ENCODE assay signal across 8 cellular contexts in the genomic region with DNA sequence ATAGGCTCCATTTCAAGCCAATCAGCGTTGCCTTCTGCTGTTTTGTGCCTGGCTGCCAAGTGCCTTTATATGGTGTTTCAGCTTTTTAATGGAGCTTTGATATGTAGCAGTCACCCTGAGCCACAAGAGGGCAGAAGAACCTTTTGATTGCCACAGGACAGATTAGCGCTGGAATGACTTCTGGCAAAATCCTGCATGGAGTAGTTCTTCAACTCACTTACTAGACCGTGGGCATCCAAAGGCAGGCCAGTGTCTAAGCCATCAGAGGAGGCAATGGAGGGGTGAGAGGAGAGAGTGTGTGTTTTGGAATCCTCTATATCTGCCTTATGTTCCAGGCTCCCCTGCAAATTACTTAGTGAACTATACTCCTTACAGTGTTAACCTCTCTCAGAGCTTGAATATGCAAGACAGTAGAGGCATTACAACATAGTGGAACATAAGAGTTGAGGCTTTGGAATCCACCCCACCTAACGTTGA. TPM values are rescaled to one million over a fixed set of nuclear protein-coding genes. Genes with fewer than 3 reads are reported as not detected.
DNase-seq lines count a peak whose midpoint lies in the region; ATAC-seq, FAIRE-seq and TF ChIP-seq lines count a peak whose summit lies in the region.

No MANE protein-coding gene starts in this region.

- POLR2A ChIA-PET in MCF 10A (lab: Yijun Ruan, JAX): interaction anchor here (0.6 to 2.3 kb wide), 21 partner anchors 38 to 267 kb away, joined by 3 to 34 read pairs (median 3); a partner anchor contains a TSS

- CTCF ChIA-PET in MCF 10A (lab: Yijun Ruan, JAX): interaction anchor here (0.5 to 9.2 kb wide), 45 partner anchors 10 to 360 kb away, joined by 3 to 369 read pairs (median 4); a partner anchor contains a TSS

- H3K4me1 ChIP-seq in spleen: peaks cover 11 to 45% (median 22%) of the 10 kb centered on the region in 6 donors

- peak; percentile 80 for FAIRE-seq in TTC549 (lab: Jason Lieb, UNC)

- no TSS peak for BruUV-seq in MCF 10A (replicated peaks; lab: Mats Ljungman, UMichigan)

- H3K27ac ChIP-seq in spleen: no peak overlapping the region

- no peak overlapping the region for H3K4me3 Mint-ChIP-seq in MCF 10A (ENCODE audit: unreplicated experiment)
- no peak overlapping the region for H3K4me3 Mint-ChIP-seq in immature natural killer cell

- no peaks in the 10 kb centered on the region for H3K36me3 Mint-ChIP-seq in MCF 10A (ENCODE audit: insufficient read depth, unreplicated experiment)
- H3K36me3 Mint-ChIP-seq in immature natural killer cell: no peaks in the 10 kb centered on the region

- WGBS in spleen, 5 donors: 1 to 12% (median 5%) methylated on average over 4 of the region's 4 CpGs

- H3K4me3 ChIP-seq in spleen: no peak overlapping the region

- no peak for TF ChIP-seq POLR2A in spleen (IDR thresholded peaks at IDR 0.05)

- intact Hi-C loops in MCF 10A (cut with micrococcal nuclease): loop anchor here (1.0 to 10.0 kb wide), 8 partner anchors 109 to 536 kb away; a partner anchor contains a TSS
- intact Hi-C loops in spleen (cut with DNase I; ENCODE audit: low total_unique reads): loop anchor here (5.0 kb wide), 1 partner anchor 169 kb away; a partner anchor contains a TSS

- peak; percentile 61 for ATAC-seq in GM19043 (IDR thresholded peaks at IDR 0.05; ENCODE audit: low read depth, unreplicated experiment)
- no peak for ATAC-seq in GM21717 (IDR thresholded peaks at IDR 0.05; ENCODE audit: unreplicated experiment)

- DNase-seq in 8988T: peak; percentile 33
- peak; percentile 84 for DNase-seq in NCI-H2107 (lab: John Stamatoyannopoulos, UW)
- DNase-seq in MCF 10A (ENCODE audit: unreplicated experiment): peak; percentile 91
- peak; percentile 26 to 39 (median 31) for DNase-seq in immature natural killer cell
- DNase-seq in spleen: no peak

- H3K27me3 Mint-ChIP-seq in MCF 10A (ENCODE audit: insufficient read depth, unreplicated experiment) (no peaks in the 10 kb centered on the region), immature natural killer cell (ENCODE audit: low read depth in 3 of 3) (peaks cover 0 to 3% (median 1%) of the 10 kb centered on the region in 3 donors)

- no peaks in the 10 kb centered on the region for H3K27me3 ChIP-seq in spleen (replicated peaks in 1 of 7)

- H3K36me3 ChIP-seq in spleen: no peaks in the 10 kb centered on the region

- TF ChIP-seq CTCF in MCF 10A (IDR thresholded peaks at IDR 0.05; ENCODE audit: unreplicated experiment) (peak; percentile 85), spleen (IDR thresholded peaks at IDR 0.05 in 8 of 11, conservative IDR thresholded peaks at IDR 0.05 in 3 of 11) (peak; percentile 44 to 89 (median 78))

- peaks cover 12% of the 10 kb centered on the region for H3K4me1 Mint-ChIP-seq in MCF 10A (ENCODE audit: insufficient read depth, unreplicated experiment)
- peaks cover 0 to 5% of the 10 kb centered on the region in 2 donors for H3K4me1 Mint-ChIP-seq in immature natural killer cell

- no peaks in the 10 kb centered on the region for H3K9me3 ChIP-seq in spleen

- H3K27ac Mint-ChIP-seq in MCF 10A (ENCODE audit: low read depth, unreplicated experiment): peak overlapping the region; percentile 57
- H3K27ac Mint-ChIP-seq in immature natural killer cell: no peak overlapping the region

- no peaks in the 10 kb centered on the region for H3K9me3 Mint-ChIP-seq in MCF 10A (ENCODE audit: unreplicated experiment)
- H3K9me3 Mint-ChIP-seq in immature natural killer cell: no peaks in the 10 kb centered on the region

RNA-seq across cellular contexts. Expression of a gene that starts 56.2 kb away (rescaled TPM):
- total RNA-seq in MCF 10A (2022) (22.4 and 24.2 TPM in 2 replicates), spleen (10 to 100 TPM; 15.6 to 34.3 (median 22.4) TPM)
- polyA plus RNA-seq in immature natural killer cell (1 to 10 TPM in 2 of 3 donors, under 1 TPM in 1; 0.08 to 8.1 (median 3.8) TPM), spleen (10 to 100 TPM in 1 of 3 donors, 1 to 10 TPM in 2; 6.4 to 11.7 (median 8.7) TPM)
